ENCODE assay signal across 8 cellular contexts in the genomic region with DNA sequence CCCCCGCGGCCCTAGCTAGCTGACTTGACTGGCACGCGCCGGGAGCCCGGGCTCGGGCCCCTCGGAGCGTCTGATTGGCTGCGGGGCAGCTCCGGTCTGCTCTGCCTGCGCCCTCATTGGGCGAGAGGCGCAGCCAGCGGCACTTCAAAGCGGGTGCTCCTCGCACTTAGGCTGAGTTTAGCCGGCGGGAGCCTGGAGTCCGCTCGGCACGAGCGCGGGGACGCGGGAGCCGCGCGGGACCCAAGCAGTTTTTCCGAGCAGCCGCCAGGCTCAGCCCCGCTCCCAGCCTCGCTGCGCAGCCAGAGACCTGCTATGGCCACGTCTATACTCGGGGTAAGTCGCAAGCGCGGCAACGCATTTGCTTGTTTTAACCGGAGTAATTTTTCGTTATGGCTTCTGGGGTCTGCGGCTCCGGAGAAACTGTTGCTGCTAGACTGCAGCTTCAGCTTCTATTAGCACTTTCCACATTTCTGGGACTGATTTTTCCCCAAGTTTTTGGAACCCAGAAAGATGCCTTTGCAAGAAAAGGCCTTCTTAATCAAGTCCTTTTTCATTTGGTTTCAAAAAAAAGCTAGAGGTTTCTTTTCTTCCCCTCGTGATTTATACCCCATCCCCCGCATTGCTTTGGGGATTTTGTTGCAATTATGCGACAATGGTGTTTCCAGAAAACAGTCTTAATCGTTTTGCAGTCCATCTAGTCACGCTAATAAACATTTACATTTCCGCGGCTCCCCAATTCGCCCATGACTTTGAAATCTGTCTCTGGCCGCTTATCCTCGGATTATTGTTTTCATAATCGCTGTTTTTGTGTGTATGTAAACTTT. TPM values are rescaled to one million over a fixed set of nuclear protein-coding genes. Genes with fewer than 3 reads are reported as not detected.
DNase-seq lines count a peak whose midpoint lies in the region; ATAC-seq lines count a peak whose summit lies in the region.

A gene (plus strand): TSS at position 174 of the 824 bp plus-strand sequence. CDS start 139 bp downstream, at position 313.

- peak in 1 of 2 donors; percentile 41 for ATAC-seq in right cardiac atrium

- H3K27me3 ChIP-seq in MG63 (peaks cover 17% of the 10 kb centered on the region), right cardiac atrium (ENCODE audit: control insufficient read depth, insufficient read depth) (peaks cover under 1% of the 10 kb centered on the region), stomach smooth muscle (ENCODE audit: control insufficient read depth in 1 of 2, insufficient read depth in 2 of 2, low read length in 2 of 2) (peaks cover 81 to 98% of the 10 kb centered on the region in 2 donors)

- DNase-seq in Daoy (ENCODE audit: low read depth) (peak; percentile 83), MG63 (peak; percentile 67), right cardiac atrium (no peak), SKM-1 treated with dmso at 0.1 percent for 144 hours (lab: John Stamatoyannopoulos, UW; ENCODE audit: unreplicated experiment) (no peak), NOMO-1 (lab: John Stamatoyannopoulos, UW; ENCODE audit: unreplicated experiment in 2 of 2) (no peak), H4 (ENCODE audit: low spot score) (no peak)
- peak; percentile 63 for DNase-seq in activated CD8-positive, alpha-beta memory T cell treated with anti-CD3 and anti-CD28 coated beads for 24 hours

- H3K4me3 ChIP-seq in MG63 (peak within 1 kb of the TSS; percentile 44), right cardiac atrium (ENCODE audit: low read length) (peak within 1 kb of the TSS; percentile 5), stomach smooth muscle (ENCODE audit: low read length in 2 of 2) (peak within 1 kb of the TSS; percentile 21 to 35)

- H3K9ac ChIP-seq in stomach smooth muscle (ENCODE audit: low read length in 2 of 2) = no peak within 1 kb of the TSS

- H3K4me1 ChIP-seq in right cardiac atrium (ENCODE audit: control insufficient read depth, insufficient read depth, low read length) (no peaks in the 10 kb centered on the region), stomach smooth muscle (ENCODE audit: control insufficient read depth, insufficient read depth, low read length) (peaks cover 34% of the 10 kb centered on the region)

- intact Hi-C loops in right cardiac atrium (cut with DNase I) = no loop called here

- 5% methylated on average over 55 of the region's 55 CpGs for WGBS in right cardiac atrium

- H3K36me3 ChIP-seq in MG63 (no peaks in the 10 kb centered on the region), stomach smooth muscle (ENCODE audit: control insufficient read depth in 2 of 2, insufficient read depth in 2 of 2, low read length in 2 of 2) (no peaks in the 10 kb centered on the region)

- H3K9me3 ChIP-seq in MG63 (no peaks in the 10 kb centered on the region), right cardiac atrium (ENCODE audit: control insufficient read depth, low read length) (no peaks in the 10 kb centered on the region), stomach smooth muscle (ENCODE audit: control insufficient read depth in 2 of 2, low read length in 2 of 2) (no peaks in the 10 kb centered on the region)

- H3K27ac ChIP-seq in right cardiac atrium (ENCODE audit: low read length) (no peak within 1 kb of the TSS), stomach smooth muscle (ENCODE audit: low read length) (no peak within 1 kb of the TSS)

RNA-seq across cellular contexts. Expression of the gene that starts here (rescaled TPM):
- total RNA-seq in Daoy (2014; rRNA removed; shearing (Covaris generic)) = 0.24 and 0.69 TPM in 2 replicates
- not detected in 2 replicates for total RNA-seq in MG63 (2014; rRNA removed; shearing (Covaris generic); ENCODE audit: low replicate concordance)
- total RNA-seq in right cardiac atrium = not detected
- not detected for polyA plus RNA-seq in right cardiac atrium
- total RNA-seq in H4 (2014; rRNA removed; shearing (Covaris generic)) = 0.10 TPM in 2 replicates

Comparison
In these comparisons a context has a peak if more than half of its experiments do, and no peak if none do; other contexts are left out.
1. Peak in DNase-seq in Daoy; RNA of the gene not detected or under 1 TPM.
2. Peak in DNase-seq and H3K4me3 ChIP-seq in MG63; RNA of the gene not detected or under 1 TPM.